10 cellular contexts compared by ENCODE assay signal in the genomic region with DNA sequence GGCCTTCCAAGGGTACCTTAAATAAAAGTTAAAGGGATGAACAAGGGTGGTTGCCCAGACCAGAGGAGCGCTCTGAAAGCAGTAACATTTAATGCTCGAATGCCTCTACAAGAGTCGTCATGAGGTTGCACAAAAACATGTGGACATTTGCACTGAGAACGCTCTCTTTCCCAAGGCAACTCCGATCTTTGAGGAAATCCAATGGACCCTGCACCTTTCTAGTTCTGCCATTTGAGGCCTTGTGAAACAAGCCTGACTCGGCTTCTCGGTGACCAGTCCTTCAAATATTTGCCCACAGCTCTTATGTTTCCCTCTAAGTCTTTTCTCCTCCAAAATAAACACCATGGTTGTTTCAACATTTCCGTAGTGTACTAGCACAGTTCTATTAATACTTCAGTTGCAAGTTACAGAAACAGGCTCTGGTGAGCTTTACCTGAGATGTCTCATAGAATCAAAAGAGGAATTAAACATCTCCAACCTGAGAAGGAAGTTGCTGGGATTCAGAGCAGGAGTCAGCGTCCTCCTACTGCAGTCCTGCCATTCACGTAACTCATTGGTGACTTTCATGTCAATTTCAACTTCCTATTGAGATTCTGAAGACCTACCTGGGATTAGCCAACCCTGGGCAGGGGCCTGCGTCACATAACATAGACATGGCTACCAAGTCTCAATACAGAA.
DNase-seq lines count a peak whose midpoint lies in the region; ATAC-seq and TF ChIP-seq lines count a peak whose summit lies in the region.
"Had no signal": no experiment of that assay in that cellular context is flagged by ENCODE, and none has a peak within 500 bp of the region (broad histone marks: within the 10 kb centered on the region; RNA-seq: fewer than 3 reads in every experiment).

No MANE protein-coding gene starts in this region.

- DNase-seq in EH (ENCODE audit: low read depth) (peak; percentile 96), PC-3 (peak; percentile 94), fibroblast of lung (ENCODE audit: low read depth in 2 of 2) (peak; percentile 94 to 97), pulmonary artery endothelial cell (ENCODE audit: low read depth, low spot score) (peak; percentile 75), CD1c-positive myeloid dendritic cell (ENCODE audit: extremely low spot score) (no peak)
- no peak for DNase-seq in stimulated activated CD4-positive, alpha-beta T cell treated with anti-CD3 and anti-CD28 coated beads, Interleukin-4, amount 100 ng/mL, for 4 hours
- DNase-seq: NCI-H1930; stimulated activated CD4-positive, alpha-beta T cell treated with anti-CD3 and anti-CD28 coated beads, Interleukin-15, amount 100 ng/mL, for 24 hours had no signal

- H3K79me2 ChIP-seq in PC-3 (ENCODE audit: low read length) (no peaks in the 10 kb centered on the region), fibroblast of lung (ENCODE audit: control insufficient read depth, insufficient read depth, low read length) (no peaks in the 10 kb centered on the region)

- H2AFZ ChIP-seq in PC-3 (ENCODE audit: low read length) = peak overlapping the region; percentile 13; the same call in 1 of the 2 replicates
- no peak overlapping the region for H2AFZ ChIP-seq in fibroblast of lung (ENCODE audit: low read length)

- CTCF ChIA-PET in PC-3 (lab: Charles Lee) = interaction anchor here (0.6 to 1.7 kb wide), 3 partner anchors 33 to 427 kb away, joined by 3 to 10 read pairs (median 3); no protein-coding TSS in a partner anchor

- H3K4me3 ChIP-seq in PC-3 (ENCODE audit: low read length) = peak overlapping the region; percentile 8; the same call in 1 of the 2 replicates
- H3K4me3 ChIP-seq in fibroblast of lung (replicated peaks in 1 of 4; ENCODE audit: control extremely low read depth in 1 of 4, insufficient read depth in 1 of 4, low read depth in 3 of 4, low read length in 4 of 4) = no peak overlapping the region

- H3K9me2 ChIP-seq in PC-3 (replicated peaks; ENCODE audit: low read length) = no peaks in the 10 kb centered on the region

- H3K9ac ChIP-seq in PC-3 (ENCODE audit: low read length) = peak overlapping the region; percentile 60
- no peak overlapping the region for H3K9ac ChIP-seq in fibroblast of lung (ENCODE audit: insufficient read depth, low read length)

- H3K4me2 ChIP-seq in PC-3 (ENCODE audit: low read length) (peak overlapping the region; percentile 56), fibroblast of lung (ENCODE audit: extremely low read depth, insufficient read depth, low read length) (peak overlapping the region; percentile 48)

- peaks cover 52% of the 10 kb centered on the region for H3K4me1 ChIP-seq in PC-3 (ENCODE audit: insufficient read depth, low read length)
- peaks cover 23% of the 10 kb centered on the region for H3K4me1 ChIP-seq in fibroblast of lung (ENCODE audit: control insufficient read depth, extremely low read depth, insufficient read depth, low read length)

- H3K36me3 ChIP-seq in PC-3 (ENCODE audit: low read depth, low read length) (no peaks in the 10 kb centered on the region), fibroblast of lung (ENCODE audit: control insufficient read depth, insufficient read depth, low read length) (no peaks in the 10 kb centered on the region)

- H3K27me3 ChIP-seq in PC-3 (ENCODE audit: low read length) (no peaks in the 10 kb centered on the region), fibroblast of lung (ENCODE audit: control insufficient read depth, insufficient read depth, low read length) (no peaks in the 10 kb centered on the region)

- no TSS peak for BruUV-seq in PC-3 (replicated peaks; lab: Mats Ljungman, UMichigan)

- ATAC-seq in PC-3 (peak; percentile 74), GM19467 (IDR thresholded peaks at IDR 0.05; ENCODE audit: unreplicated experiment) (no peak), GM18517 (IDR thresholded peaks at IDR 0.05; ENCODE audit: unreplicated experiment) (no peak)

- POLR2A ChIA-PET in PC-3 (lab: Charles Lee; ENCODE audit: unreplicated experiment) = interaction anchor here (0.6 kb wide), 1 partner anchor 32 kb away, joined by 3 read pairs; no protein-coding TSS in a partner anchor

- no peaks in the 10 kb centered on the region for H4K20me1 ChIP-seq in PC-3 (ENCODE audit: low read length)
- no peaks in the 10 kb centered on the region for H4K20me1 ChIP-seq in fibroblast of lung (ENCODE audit: control insufficient read depth, extremely low read depth, insufficient read depth, low read length)

- H3K27ac ChIP-seq in PC-3 (ENCODE audit: low read length) (peak overlapping the region; percentile 90), fibroblast of lung (ENCODE audit: insufficient read depth, low read length) (peak overlapping the region; percentile 30)

- H3K9me3 ChIP-seq in PC-3 (ENCODE audit: low read length) (no peaks in the 10 kb centered on the region), fibroblast of lung (ENCODE audit: control insufficient read depth, insufficient read depth, low read depth, low read length) (no peaks in the 10 kb centered on the region)

- intact Hi-C loops in PC-3 (cut with micrococcal nuclease) = loop anchor here (1.0 to 5.0 kb wide), 7 partner anchors 30 to 515 kb away; partner anchors contain the start of genes RAI14 and TTC23L

- peaks cover 9% of the 10 kb centered on the region for H3F3A ChIP-seq in PC-3 (ENCODE audit: low read length, unreplicated experiment)

- TF ChIP-seq CTCF in PC-3 (conservative IDR thresholded peaks at IDR 0.05; ENCODE audit: low read depth, low read length) (no peak), fibroblast of lung (conservative IDR thresholded peaks at IDR 0.05 in 1 of 2, IDR thresholded peaks at IDR 0.05 in 1 of 2; ENCODE audit: low read depth in 1 of 2, low read length in 2 of 2) (no peak)

Comparison
In these comparisons a context has a peak if more than half of its experiments do, and no peak if none do; other contexts are left out.
1. DNase-seq: peak in EH (single experiment), PC-3 (single experiment), fibroblast of lung (2 of 2) and pulmonary artery endothelial cell (single experiment); none in stimulated activated CD4-positive, alpha-beta T cell treated with anti-CD3 and anti-CD28 coated beads, Interleukin-4, amount 100 ng/mL, for 4 hours (0 of 2) and CD1c-positive myeloid dendritic cell (single experiment).